18 cellular contexts compared by ENCODE assay signal in genomic region chr7:110281362-110281761, GRCh38.
DNase-seq lines count a peak whose midpoint lies in the region; ATAC-seq and TF ChIP-seq lines count a peak whose summit lies in the region.
"Had no signal": no experiment of that assay in that cellular context is flagged by ENCODE, and none has a peak within 500 bp of the region (broad histone marks: within the 10 kb centered on the region; RNA-seq: fewer than 3 reads in every experiment).

No MANE protein-coding gene starts in this region.

- H3K4me3 ChIP-seq in psoas muscle, result no peak overlapping the region
- H3K4me3 ChIP-seq: BLaER1, GM23338 had no signal

- H3K4me1 Mint-ChIP-seq in HFFc6 (ENCODE audit: low read depth), result peaks cover 18% of the 10 kb centered on the region
- H3K4me1 Mint-ChIP-seq in progenitor cell of endocrine pancreas (ENCODE audit: low read depth), result peaks cover 33% of the 10 kb centered on the region
- H3K4me1 Mint-ChIP-seq: CD14-positive monocyte; CD4-positive, alpha-beta memory T cell had no signal

- H3K9me3 Mint-ChIP-seq in HFFc6 (no peaks in the 10 kb centered on the region), progenitor cell of endocrine pancreas (ENCODE audit: low read depth) (no peaks in the 10 kb centered on the region)
- H3K9me3 Mint-ChIP-seq: CD4-positive, alpha-beta memory T cell; GM23338 had no signal

- no peak overlapping the region for H3K27ac ChIP-seq in psoas muscle
- H3K27ac ChIP-seq: 22Rv1, BLaER1 had no signal

- no peaks in the 10 kb centered on the region for H3K4me1 ChIP-seq in psoas muscle
- H3K4me1 ChIP-seq: BLaER1 had no signal

- no peak for ATAC-seq in psoas muscle
- ATAC-seq: HCT116, HepG2 had no signal

- peak; percentile 14 for DNase-seq in NCI-H146 treated with DMSO at 0.1 percent for 48 hours (lab: John Stamatoyannopoulos, UW; ENCODE audit: unreplicated experiment)
- no peak for DNase-seq in NCI-H146 (lab: John Stamatoyannopoulos, UW)
- no peak for DNase-seq in HFFc6
- DNase-seq in OCI-M1 (lab: John Stamatoyannopoulos, UW), result peak; percentile 1
- no peak for DNase-seq in progenitor cell of endocrine pancreas (ENCODE audit: low spot score, unreplicated experiment)
- DNase-seq in hepatic stellate cell (ENCODE audit: low spot score), result no peak
- DNase-seq in activated naive CD4-positive, alpha-beta T cell treated with anti-CD3 and anti-CD28 coated beads, Interleukin-2, amount 50 U/mL, for 16 hours, result no peak
- no peak for DNase-seq in psoas muscle
- DNase-seq: CD4-positive, alpha-beta memory T cell; DMS153; DMS79; GDM1 had no signal

- H3K27me3 Mint-ChIP-seq in HFFc6 (ENCODE audit: insufficient read depth) (no peaks in the 10 kb centered on the region), progenitor cell of endocrine pancreas (no peaks in the 10 kb centered on the region)
- H3K27me3 Mint-ChIP-seq: CD4-positive, alpha-beta memory T cell had no signal

- H3K4me3 Mint-ChIP-seq in HFFc6 (peak overlapping the region; percentile 82), progenitor cell of endocrine pancreas (ENCODE audit: low read depth) (peak overlapping the region; percentile 45)
- H3K4me3 Mint-ChIP-seq: CD14-positive monocyte; CD4-positive, alpha-beta memory T cell; GM23338 had no signal

- 73 to 82% (median 81%) methylated on average over 4 of the region's 4 CpGs for WGBS in psoas muscle, 3 donors

- H3K27ac Mint-ChIP-seq in HFFc6 (no peak overlapping the region), progenitor cell of endocrine pancreas (peak overlapping the region; percentile 88)
- H3K27ac Mint-ChIP-seq: CD14-positive monocyte; CD4-positive, alpha-beta memory T cell; GM23338 had no signal

- H3K27me3 ChIP-seq in psoas muscle (ENCODE audit: insufficient read depth in 3 of 3, low read length in 2 of 3), result no peaks in the 10 kb centered on the region
- H3K27me3 ChIP-seq: BLaER1 had no signal

- TF ChIP-seq CTCF in HFFc6 (IDR thresholded peaks at IDR 0.05), result no peak
- TF ChIP-seq CTCF in progenitor cell of endocrine pancreas (IDR thresholded peaks at IDR 0.05; ENCODE audit: unreplicated experiment), result no peak
- TF ChIP-seq CTCF in psoas muscle (IDR thresholded peaks at IDR 0.05), result no peak

- no peaks in the 10 kb centered on the region for H3K9me3 ChIP-seq in psoas muscle
- H3K9me3 ChIP-seq: BLaER1 had no signal

- intact Hi-C loops in psoas muscle (cut with DNase I), result no loop called here

- H3K36me3 ChIP-seq in psoas muscle (ENCODE audit: insufficient read depth in 1 of 2, low read depth in 1 of 2), result no peaks in the 10 kb centered on the region
- H3K36me3 ChIP-seq: BLaER1 had no signal

- H3K36me3 Mint-ChIP-seq in HFFc6 (ENCODE audit: low read depth), result no peaks in the 10 kb centered on the region
- H3K36me3 Mint-ChIP-seq in progenitor cell of endocrine pancreas (ENCODE audit: insufficient read depth), result peaks cover 3% of the 10 kb centered on the region
- H3K36me3 Mint-ChIP-seq: CD14-positive monocyte; CD4-positive, alpha-beta memory T cell had no signal

Comparison
In these comparisons a context has a peak if more than half of its experiments do, and no peak if none do; other contexts are left out.
1. DNase-seq: peak in NCI-H146 treated with DMSO at 0.1 percent for 48 hours (single experiment) and OCI-M1 (single experiment); none in NCI-H146 (single experiment), HFFc6 (single experiment), progenitor cell of endocrine pancreas (single experiment), hepatic stellate cell (single experiment), activated naive CD4-positive, alpha-beta T cell treated with anti-CD3 and anti-CD28 coated beads, Interleukin-2, amount 50 U/mL, for 16 hours (single experiment) and psoas muscle (0 of 2).